Comparison of ENCODE assay signal across 8 cellular contexts in the genomic region with DNA sequence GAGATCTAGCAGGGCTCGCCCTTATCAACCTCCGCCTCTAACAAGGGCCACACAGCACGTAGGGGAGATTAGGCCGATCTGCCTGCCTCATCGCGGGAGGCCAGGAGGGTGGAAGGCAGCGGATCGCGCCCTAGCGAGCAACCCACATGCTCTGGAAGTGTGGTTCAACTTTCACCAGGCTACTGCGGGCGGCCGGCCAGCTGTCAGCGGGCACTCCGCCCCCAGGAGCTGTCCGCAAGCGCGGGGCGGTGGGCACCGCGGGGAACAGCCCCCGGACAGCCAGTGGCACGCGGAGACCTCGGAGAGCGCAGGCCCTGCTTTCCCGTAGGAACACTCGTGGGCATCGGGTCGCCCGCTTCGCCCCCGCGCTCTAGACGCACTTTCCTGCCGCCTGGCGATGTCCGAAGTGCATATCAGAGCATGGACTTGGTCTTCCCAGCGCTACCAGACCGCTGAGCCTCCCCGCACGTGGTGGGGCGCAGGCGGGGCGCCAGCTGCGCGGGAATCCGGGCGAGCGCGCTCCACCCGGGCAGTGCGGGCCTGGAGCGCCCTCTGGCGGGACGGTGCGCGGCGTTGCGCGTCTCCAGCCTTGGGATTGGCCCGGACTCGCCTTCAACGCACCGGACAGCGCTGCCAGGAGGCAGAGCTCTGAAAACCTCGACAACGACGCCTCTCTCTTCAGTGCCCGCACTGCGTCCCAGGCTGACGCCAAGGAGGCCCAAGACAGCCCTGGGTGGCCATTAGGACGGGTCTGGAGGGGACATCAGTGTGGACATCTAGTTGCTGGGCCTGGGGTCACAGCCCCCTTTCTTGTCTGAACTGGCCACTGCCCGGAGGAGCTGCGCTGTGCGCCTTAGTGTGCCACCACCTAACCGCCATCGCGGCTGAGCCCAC. TPM values are rescaled to one million over a fixed set of nuclear protein-coding genes. Genes with fewer than 3 reads are reported as not detected.
DNase-seq lines count a peak whose midpoint lies in the region; ATAC-seq and TF ChIP-seq lines count a peak whose summit lies in the region.

No MANE protein-coding gene starts in this region.

- DNase-seq in EH (ENCODE audit: low read depth) (peak; percentile 74), HuH-7.5 (ENCODE audit: low spot score) (peak; percentile 84), fibroblast of mammary gland (ENCODE audit: low read depth) (peak; percentile 74), naive B cell (peak; percentile 75)
- DNase-seq in activated T-helper 1 cell treated with anti-CD3 and anti-CD28 coated beads, Interleukin-2, amount 50 U/mL, for 16 hours (ENCODE audit: low read depth in 1 of 2, low spot score in 1 of 2), result peak; percentile 60 to 71
- DNase-seq in stimulated activated CD8-positive, alpha-beta memory T cell treated with anti-CD3 and anti-CD28 coated beads, Interleukin-7, amount 100 ng/mL, for 1 hour (ENCODE audit: low read depth in 2 of 2), result peak; percentile 43 to 60

- TF ChIP-seq CTCF in fibroblast of mammary gland (conservative IDR thresholded peaks at IDR 0.05; ENCODE audit: control insufficient read depth, insufficient read depth, low read depth, low read length), result peak; percentile 56

- peaks cover 20 to 38% (median 33%) of the 10 kb centered on the region in 3 donors for H3K4me1 Mint-ChIP-seq in naive B cell

- ATAC-seq in naive B cell (ENCODE audit: low read depth in 2 of 2) (peak; percentile 60 to 66), GM18868 (IDR thresholded peaks at IDR 0.05; ENCODE audit: unreplicated experiment) (no peak)

- peaks cover 4 to 7% of the 10 kb centered on the region in 2 donors for H3K36me3 Mint-ChIP-seq in naive B cell

- peaks cover 0 to 2% (median 0%) of the 10 kb centered on the region in 7 donors for H3K9me3 Mint-ChIP-seq in naive B cell

- peak overlapping the region in 1 of 6 donors; percentile 33 for H3K27ac Mint-ChIP-seq in naive B cell

- H3K27me3 Mint-ChIP-seq in naive B cell, result peaks cover 16 to 33% (median 26%) of the 10 kb centered on the region in 3 donors

- no peak overlapping the region for H3K4me3 ChIP-seq in fibroblast of mammary gland (ENCODE audit: control insufficient read depth, low read depth, low read length)

- peak overlapping the region; percentile 72 to 85 (median 75) for H3K4me3 Mint-ChIP-seq in naive B cell

TF ChIP-seq in PFSK-1, 5 proteins besides CTCF, POLR2A, EP300 and RAD21:
- TF ChIP-seq, protein P1, sequence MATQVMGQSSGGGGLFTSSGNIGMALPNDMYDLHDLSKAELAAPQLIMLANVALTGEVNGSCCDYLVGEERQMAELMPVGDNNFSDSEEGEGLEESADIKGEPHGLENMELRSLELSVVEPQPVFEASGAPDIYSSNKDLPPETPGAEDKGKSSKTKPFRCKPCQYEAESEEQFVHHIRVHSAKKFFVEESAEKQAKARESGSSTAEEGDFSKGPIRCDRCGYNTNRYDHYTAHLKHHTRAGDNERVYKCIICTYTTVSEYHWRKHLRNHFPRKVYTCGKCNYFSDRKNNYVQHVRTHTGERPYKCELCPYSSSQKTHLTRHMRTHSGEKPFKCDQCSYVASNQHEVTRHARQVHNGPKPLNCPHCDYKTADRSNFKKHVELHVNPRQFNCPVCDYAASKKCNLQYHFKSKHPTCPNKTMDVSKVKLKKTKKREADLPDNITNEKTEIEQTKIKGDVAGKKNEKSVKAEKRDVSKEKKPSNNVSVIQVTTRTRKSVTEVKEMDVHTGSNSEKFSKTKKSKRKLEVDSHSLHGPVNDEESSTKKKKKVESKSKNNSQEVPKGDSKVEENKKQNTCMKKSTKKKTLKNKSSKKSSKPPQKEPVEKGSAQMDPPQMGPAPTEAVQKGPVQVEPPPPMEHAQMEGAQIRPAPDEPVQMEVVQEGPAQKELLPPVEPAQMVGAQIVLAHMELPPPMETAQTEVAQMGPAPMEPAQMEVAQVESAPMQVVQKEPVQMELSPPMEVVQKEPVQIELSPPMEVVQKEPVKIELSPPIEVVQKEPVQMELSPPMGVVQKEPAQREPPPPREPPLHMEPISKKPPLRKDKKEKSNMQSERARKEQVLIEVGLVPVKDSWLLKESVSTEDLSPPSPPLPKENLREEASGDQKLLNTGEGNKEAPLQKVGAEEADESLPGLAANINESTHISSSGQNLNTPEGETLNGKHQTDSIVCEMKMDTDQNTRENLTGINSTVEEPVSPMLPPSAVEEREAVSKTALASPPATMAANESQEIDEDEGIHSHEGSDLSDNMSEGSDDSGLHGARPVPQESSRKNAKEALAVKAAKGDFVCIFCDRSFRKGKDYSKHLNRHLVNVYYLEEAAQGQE (IDR thresholded peaks at IDR 0.05; ENCODE audit: insufficient read depth in 1 of 2, low read depth in 2 of 2, low read length in 2 of 2), result 0 out of 4 replicates have a peak, but pooled peaks of 1 of the 2 experiments have one; percentile 15
- TF ChIP-seq FOXP2 (optimal IDR thresholded peaks at IDR 0.05; ENCODE audit: borderline replicate concordance, extremely low read depth, extremely low read length, insufficient read depth) (peak; percentile 74), TAF1 (IDR thresholded peaks at IDR 0.05; ENCODE audit: borderline replicate concordance, insufficient read depth, low read length) (no peak)

RNA-seq across cellular contexts. Expression of gene ZNHIT3, which starts 3.6 kb away (rescaled TPM):
- 29.0 TPM for polyA plus RNA-seq in PFSK-1 (2012; ENCODE audit: insufficient read length, low read depth)
- polyA plus RNA-seq in naive B cell (ENCODE audit: low read depth in 6 of 6), result 10 to 100 TPM; 72.3 to 99.5 (median 88.4) TPM

RNA-seq across cellular contexts. Expression of gene MYO19, which starts 51.8 kb away (rescaled TPM):
- polyA plus RNA-seq in PFSK-1 (2012; ENCODE audit: insufficient read length, low read depth), result 69.0 TPM
- polyA plus RNA-seq in naive B cell (ENCODE audit: low read depth in 6 of 6), result 1 to 10 TPM; 1.3 to 8.6 (median 4.9) TPM

RNA-seq across cellular contexts. Expression of gene PIGW, which starts 51.9 kb away (rescaled TPM):
- polyA plus RNA-seq in PFSK-1 (2012; ENCODE audit: insufficient read length, low read depth), result 3.6 TPM
- polyA plus RNA-seq in naive B cell (ENCODE audit: low read depth in 6 of 6), result 10 to 100 TPM in 4 of 6 donors, 1 to 10 TPM in 2; 9.3 to 35.0 (median 12.4) TPM
